18 cellular contexts compared by ENCODE assay signal in the genomic region with DNA sequence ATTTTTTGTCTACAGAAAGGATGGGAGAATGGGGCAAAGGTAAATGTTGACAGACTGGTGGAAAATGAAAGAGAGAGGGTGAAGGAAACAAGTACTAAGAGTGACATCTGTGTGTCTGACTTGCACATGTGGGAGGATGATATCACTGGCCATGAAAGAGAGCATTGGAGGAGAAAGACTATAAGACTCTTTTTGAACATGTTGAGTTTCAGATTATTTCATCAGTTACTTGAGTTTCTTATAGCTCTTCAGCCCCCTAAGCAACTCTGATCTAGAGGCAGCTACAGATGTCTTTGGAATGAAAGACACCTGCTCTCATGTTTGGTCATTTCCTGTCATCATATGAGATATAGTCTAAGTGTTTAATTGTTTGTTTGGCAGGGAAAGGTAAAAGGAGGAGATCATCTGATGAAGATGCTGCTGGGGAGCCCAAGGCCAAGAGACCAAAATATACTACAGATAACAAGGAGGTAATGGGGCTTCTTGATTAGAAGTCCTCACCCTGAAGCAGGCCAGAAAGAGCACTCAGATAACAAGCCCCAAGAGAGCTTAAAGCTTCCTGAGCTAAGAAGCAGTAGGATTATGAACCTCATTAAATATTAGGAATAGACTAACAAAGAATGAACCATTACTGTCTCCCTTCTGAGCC. TPM values are rescaled to one million over a fixed set of nuclear protein-coding genes. Genes with fewer than 3 reads are reported as not detected.
DNase-seq lines count a peak whose midpoint lies in the region; ATAC-seq and TF ChIP-seq lines count a peak whose summit lies in the region.
"Had no signal": no experiment of that assay in that cellular context is flagged by ENCODE, and none has a peak within 500 bp of the region (broad histone marks: within the 10 kb centered on the region; RNA-seq: fewer than 3 reads in every experiment).

No MANE protein-coding gene starts in this region.

- H3K27ac ChIP-seq in breast epithelium, result no peak overlapping the region
- H3K27ac ChIP-seq: left lung, right lobe of liver, testis had no signal

- peak overlapping the region; percentile 1 for H3K27ac Mint-ChIP-seq in MCF 10A (ENCODE audit: low read depth, unreplicated experiment)
- peak overlapping the region; percentile 84 to 91 for H3K27ac Mint-ChIP-seq in activated naive CD4-positive, alpha-beta T cell treated with anti-CD3 and anti-CD28 coated beads, Interleukin-2, amount 50 U/mL, for 72 hours
- H3K27ac Mint-ChIP-seq in stimulated activated naive B cell treated with anti-CD40 and anti-IgM and Interleukin-4, amounts not matched to agents 10 μg/mL and 1 μg/mL and 100 μg/mL, for 72 hours, result peak overlapping the region; percentile 10

- DNase-seq in MCF 10A (ENCODE audit: unreplicated experiment), result no peak
- no peak for DNase-seq in breast epithelium (ENCODE audit: low spot score in 2 of 2)
- DNase-seq in activated naive CD4-positive, alpha-beta T cell treated with anti-CD3 and anti-CD28 coated beads, Interleukin-2, amount 50 U/mL, for 72 hours (ENCODE audit: low spot score in 2 of 2), result no peak
- no peak for DNase-seq in stimulated activated naive B cell treated with anti-CD40 and anti-IgM and Interleukin-4, amounts not matched to agents 10 μg/mL and 1 μg/mL and 100 μg/mL, for 72 hours
- DNase-seq in left lobe of liver (ENCODE audit: low spot score), result no peak
- DNase-seq: anterior cingulate cortex, COR-L47, foreskin fibroblast, GDM1, left lung, mucosa of descending colon, NCI-H69, right lobe of liver, testis had no signal

- peaks cover 81% of the 10 kb centered on the region for H3K36me3 Mint-ChIP-seq in MCF 10A (ENCODE audit: insufficient read depth, unreplicated experiment)
- peaks cover 39 to 47% of the 10 kb centered on the region in 2 donors for H3K36me3 Mint-ChIP-seq in activated naive CD4-positive, alpha-beta T cell treated with anti-CD3 and anti-CD28 coated beads, Interleukin-2, amount 50 U/mL, for 72 hours
- H3K36me3 Mint-ChIP-seq in stimulated activated naive B cell treated with anti-CD40 and anti-IgM and Interleukin-4, amounts not matched to agents 10 μg/mL and 1 μg/mL and 100 μg/mL, for 72 hours, result peaks cover 53 to 63% of the 10 kb centered on the region in 2 donors

- BruUV-seq in MCF 10A (replicated peaks; lab: Mats Ljungman, UMichigan), result no TSS peak

- peaks cover 13% of the 10 kb centered on the region for H3K36me3 ChIP-seq in breast epithelium

- intact Hi-C loops in MCF 10A (cut with micrococcal nuclease), result loop anchor here (10.0 kb wide), 1 partner anchor 74 kb away; no protein-coding TSS in a partner anchor
- intact Hi-C loops in breast epithelium (cut with DNase I; ENCODE audit: low total_unique reads), result no loop called here

- peak; percentile 39 for ATAC-seq in HG03354 (IDR thresholded peaks at IDR 0.05; ENCODE audit: poor library complexity, severe bottlenecking, unreplicated experiment)
- ATAC-seq in activated naive CD4-positive, alpha-beta T cell treated with anti-CD3 and anti-CD28 coated beads, Interleukin-2, amount 50 U/mL, for 72 hours, result peak; percentile 77 to 85
- no peak for ATAC-seq in stimulated activated naive B cell treated with anti-CD40 and anti-IgM and Interleukin-4, amounts not matched to agents 10 μg/mL and 1 μg/mL and 100 μg/mL, for 72 hours (replicated peaks)
- no peak for ATAC-seq in left lobe of liver
- no peak for ATAC-seq in GM19467 (IDR thresholded peaks at IDR 0.05; ENCODE audit: unreplicated experiment)
- no peak for ATAC-seq in HG03045 (IDR thresholded peaks at IDR 0.05; ENCODE audit: unreplicated experiment)
- ATAC-seq: HepG2, left lung, mucosa of descending colon, right lobe of liver had no signal

- H3K4me3 Mint-ChIP-seq in MCF 10A (ENCODE audit: unreplicated experiment), result no peak overlapping the region
- no peak overlapping the region for H3K4me3 Mint-ChIP-seq in stimulated activated naive B cell treated with anti-CD40 and anti-IgM and Interleukin-4, amounts not matched to agents 10 μg/mL and 1 μg/mL and 100 μg/mL, for 72 hours

- H3K27me3 Mint-ChIP-seq in MCF 10A (ENCODE audit: insufficient read depth, unreplicated experiment), result no peaks in the 10 kb centered on the region
- no peaks in the 10 kb centered on the region for H3K27me3 Mint-ChIP-seq in stimulated activated naive B cell treated with anti-CD40 and anti-IgM and Interleukin-4, amounts not matched to agents 10 μg/mL and 1 μg/mL and 100 μg/mL, for 72 hours

- no peak overlapping the region for H3K4me3 ChIP-seq in breast epithelium
- H3K4me3 ChIP-seq: left lung, mucosa of descending colon, right lobe of liver, testis had no signal

- POLR2A ChIA-PET in MCF 10A (lab: Yijun Ruan, JAX), result interaction anchor here (0.9 to 5.7 kb wide), 3 partner anchors 10 to 30 kb away, joined by 3 to 48 read pairs (median 3); a partner anchor contains a TSS

- TF ChIP-seq CTCF in MCF 10A (IDR thresholded peaks at IDR 0.05; ENCODE audit: unreplicated experiment) (no peak), breast epithelium (IDR thresholded peaks at IDR 0.05) (no peak)

- peaks cover 0 to 9% of the 10 kb centered on the region in 2 donors for H3K4me1 ChIP-seq in breast epithelium
- H3K4me1 ChIP-seq: testis had no signal

- peaks cover 6% of the 10 kb centered on the region for H3K4me1 Mint-ChIP-seq in MCF 10A (ENCODE audit: insufficient read depth, unreplicated experiment)
- peaks cover 11 to 18% of the 10 kb centered on the region in 2 donors for H3K4me1 Mint-ChIP-seq in stimulated activated naive B cell treated with anti-CD40 and anti-IgM and Interleukin-4, amounts not matched to agents 10 μg/mL and 1 μg/mL and 100 μg/mL, for 72 hours

- no peak for TF ChIP-seq POLR2A in breast epithelium (IDR thresholded peaks at IDR 0.05)

- no peaks in the 10 kb centered on the region for H3K9me3 Mint-ChIP-seq in MCF 10A (ENCODE audit: unreplicated experiment)
- no peaks in the 10 kb centered on the region for H3K9me3 Mint-ChIP-seq in activated naive CD4-positive, alpha-beta T cell treated with anti-CD3 and anti-CD28 coated beads, Interleukin-2, amount 50 U/mL, for 72 hours
- no peaks in the 10 kb centered on the region for H3K9me3 Mint-ChIP-seq in stimulated activated naive B cell treated with anti-CD40 and anti-IgM and Interleukin-4, amounts not matched to agents 10 μg/mL and 1 μg/mL and 100 μg/mL, for 72 hours

- CTCF ChIA-PET in MCF 10A (lab: Yijun Ruan, JAX), result interaction anchor here (0.7 to 14.2 kb wide), 7 partner anchors 10 to 186 kb away, joined by 3 to 242 read pairs (median 4); a partner anchor contains a TSS

- H3K9me3 ChIP-seq in breast epithelium, result no peaks in the 10 kb centered on the region
- H3K9me3 ChIP-seq: left lung, mucosa of descending colon, right lobe of liver, testis had no signal

- H3K27me3 ChIP-seq in breast epithelium, result no peaks in the 10 kb centered on the region
- H3K27me3 ChIP-seq: left lung, right lobe of liver, testis had no signal

RNA-seq across cellular contexts. Expression of a gene that starts 4.5 kb away (rescaled TPM):
- total RNA-seq in MCF 10A (2022), result 67.9 and 96.8 TPM in 2 replicates
- 10 to 100 TPM; 40.5 to 50.3 (median 40.6) TPM for total RNA-seq in breast epithelium
- 10 to 100 TPM; 15.1 to 26.2 TPM for total RNA-seq in activated naive CD4-positive, alpha-beta T cell treated with anti-CD3 and anti-CD28 coated beads, Interleukin-2, amount 50 U/mL, for 72 hours
- total RNA-seq in left lobe of liver, result 7.4 TPM

RNA-seq across cellular contexts. Expression of a gene that starts 4.6 kb away (rescaled TPM):
- total RNA-seq in MCF 10A (2022), result 16.8 and 19.5 TPM in 2 replicates
- total RNA-seq in breast epithelium, result 10 to 100 TPM; 24.3 to 28.2 (median 26.1) TPM
- total RNA-seq in activated naive CD4-positive, alpha-beta T cell treated with anti-CD3 and anti-CD28 coated beads, Interleukin-2, amount 50 U/mL, for 72 hours, result 10 to 100 TPM; 10.7 to 12.6 TPM
- total RNA-seq in left lobe of liver, result 4.9 TPM

RNA-seq across cellular contexts. Expression of a gene that starts 16.9 kb away (rescaled TPM):
- 3.7 and 4.6 TPM in 2 replicates for total RNA-seq in MCF 10A (2022)
- 1 to 10 TPM; 2.5 to 4.0 (median 3.3) TPM for total RNA-seq in breast epithelium
- total RNA-seq in activated naive CD4-positive, alpha-beta T cell treated with anti-CD3 and anti-CD28 coated beads, Interleukin-2, amount 50 U/mL, for 72 hours, result 1 to 10 TPM; 2.6 to 3.9 TPM
- total RNA-seq in left lobe of liver, result 0.63 TPM

RNA-seq across cellular contexts. Expression of a gene that starts 30.4 kb away (rescaled TPM):
- total RNA-seq in MCF 10A (2022) (34.3 and 36.9 TPM in 2 replicates), breast epithelium (10 to 100 TPM; 14.1 to 53.3 (median 31.8) TPM), left lobe of liver (6.2 TPM)
- 10 to 100 TPM; 28.6 to 33.5 TPM for total RNA-seq in activated naive CD4-positive, alpha-beta T cell treated with anti-CD3 and anti-CD28 coated beads, Interleukin-2, amount 50 U/mL, for 72 hours

RNA-seq across cellular contexts. Expression of a gene that starts 57.2 kb away (rescaled TPM):
- total RNA-seq in MCF 10A (2022) (0.29 TPM in 1 of 2 replicates, not detected in the other), breast epithelium (10 to 100 TPM in 1 of 3 donors, 1 to 10 TPM in 2; 6.4 to 10.2 (median 7.0) TPM), left lobe of liver (2.4 TPM)
- total RNA-seq in activated naive CD4-positive, alpha-beta T cell treated with anti-CD3 and anti-CD28 coated beads, Interleukin-2, amount 50 U/mL, for 72 hours, result under 1 TPM; 0.50 to 0.53 TPM

Comparison
In these comparisons a context has a peak if more than half of its experiments do, and no peak if none do; other contexts are left out.
1. H3K27ac Mint-ChIP-seq: peak in every context shown above with its lines; median percentile 88 in activated naive CD4-positive, alpha-beta T cell treated with anti-CD3 and anti-CD28 coated beads, Interleukin-2, amount 50 U/mL, for 72 hours; 10 in stimulated activated naive B cell treated with anti-CD40 and anti-IgM and Interleukin-4, amounts not matched to agents 10 μg/mL and 1 μg/mL and 100 μg/mL, for 72 hours; 1 in MCF 10A.
2. ATAC-seq: peak in HG03354 (single experiment) and activated naive CD4-positive, alpha-beta T cell treated with anti-CD3 and anti-CD28 coated beads, Interleukin-2, amount 50 U/mL, for 72 hours (2 of 2); none in stimulated activated naive B cell treated with anti-CD40 and anti-IgM and Interleukin-4, amounts not matched to agents 10 μg/mL and 1 μg/mL and 100 μg/mL, for 72 hours (0 of 2), left lobe of liver (single experiment), GM19467 (single experiment) and HG03045 (single experiment).